ENCODE assay signal across 8 cellular contexts in genomic region chr3:72445827-72446405, GRCh38. TPM values are rescaled to one million over a fixed set of nuclear protein-coding genes. Genes with fewer than 3 reads are reported as not detected.
DNase-seq lines count a peak whose midpoint lies in the region; ATAC-seq, FAIRE-seq and TF ChIP-seq lines count a peak whose summit lies in the region.

No MANE protein-coding gene starts in this region.

- no peak overlapping the region for H2AFZ ChIP-seq in K562 (ENCODE audit: low read depth, low read length)

- H3K4me1 ChIP-seq in left ventricle myocardium inferior (peaks cover 52% of the 10 kb centered on the region), K562 (replicated peaks in 1 of 2; ENCODE audit: control insufficient read depth in 2 of 2, insufficient read depth in 2 of 2, low read length in 2 of 2) (peaks cover 27 to 39% of the 10 kb centered on the region in 2 experiments), mesendoderm (ENCODE audit: control insufficient read depth, low read depth, low read length) (peaks cover 8% of the 10 kb centered on the region)

- H3K36me3 ChIP-seq in left ventricle myocardium inferior (no peaks in the 10 kb centered on the region), K562 (ENCODE audit: control insufficient read depth, insufficient read depth, low read length) (peaks cover 26% of the 10 kb centered on the region), mesendoderm (ENCODE audit: control insufficient read depth, insufficient read depth, low read length) (no peaks in the 10 kb centered on the region)

- no peak overlapping the region for H2AK5ac ChIP-seq in mesendoderm (ENCODE audit: low read length)

- H4K5ac ChIP-seq in mesendoderm (ENCODE audit: low read length) = no peak overlapping the region

- peak overlapping the region; percentile 85 for H3K4me2 ChIP-seq in K562 (ENCODE audit: insufficient read depth, low read length)
- peak overlapping the region; percentile 74 for H3K4me2 ChIP-seq in mesendoderm (ENCODE audit: low read length)

- peak overlapping the region; percentile 93 for H3K56ac ChIP-seq in mesendoderm (ENCODE audit: low read length)

- H3K18ac ChIP-seq in mesendoderm (ENCODE audit: low read length) = peak overlapping the region; percentile 68

- BruUV-seq in K562 (replicated peaks; lab: Mats Ljungman, UMichigan) = TSS peak; percentile 41

- H3K9me1 ChIP-seq in K562 (ENCODE audit: control insufficient read depth, insufficient read depth, low read length) = no peaks in the 10 kb centered on the region

- TF ChIP-seq CTCF in left ventricle myocardium inferior (IDR thresholded peaks at IDR 0.05; ENCODE audit: borderline replicate concordance) = no peak
- no peak for TF ChIP-seq CTCF in K562 (IDR thresholded peaks at IDR 0.05 in 2 of 3, conservative IDR thresholded peaks at IDR 0.05 in 1 of 3; ENCODE audit: insufficient read depth in 2 of 3, low read depth in 1 of 3, low read length in 3 of 3)

- FAIRE-seq in K562 (lab: Jason Lieb, UNC) = no peak

- no peak for TF ChIP-seq POLR2A in K562 (conservative IDR thresholded peaks at IDR 0.05)

- H4K8ac ChIP-seq in mesendoderm (ENCODE audit: low read depth, low read length) = no peak overlapping the region

- ATAC-seq in Right ventricle myocardium superior (ENCODE audit: poor library complexity) (no peak), K562 (no peak), GM21529 (IDR thresholded peaks at IDR 0.05; ENCODE audit: unreplicated experiment) (no peak)

- no peak overlapping the region for H3K4ac ChIP-seq in mesendoderm (ENCODE audit: low read depth, low read length)

- WGBS in K562 (ENCODE audit: insufficient coverage, low coverage, missing lambda C conversion rate) = 1% methylated on average over 8 of the region's 8 CpGs
- no CpG with 5 or more reads among the region's 8 CpGs for WGBS in mesendoderm (ENCODE audit: extremely low coverage, insufficient coverage, low lambda C conversion rate)

- peaks cover 37% of the 10 kb centered on the region; the same call in 1 of the 2 replicates for H4K20me1 ChIP-seq in K562 (replicated peaks; ENCODE audit: control insufficient read depth, insufficient read depth, low read length)

- no peak overlapping the region for H2BK15ac ChIP-seq in mesendoderm (replicated peaks; ENCODE audit: low read depth)

- H2BK5ac ChIP-seq in mesendoderm (ENCODE audit: low read length) = no peak overlapping the region

- DNase-seq in left ventricle myocardium inferior = no peak
- DNase-seq in Right ventricle myocardium superior = no peak
- DNase-seq in K562 (ENCODE audit: extremely low read depth in 1 of 4, low spot score in 3 of 4) = no peak
- no peak for DNase-seq in mesendoderm
- no peak for DNase-seq in NCI-H446 treated with DMSO at 0.1 percent for 48 hours (lab: John Stamatoyannopoulos, UW)
- no peak for DNase-seq in NCI-H1694 (lab: John Stamatoyannopoulos, UW)
- DNase-seq in DMS79 treated with DMSO at 0.1 percent for 48 hours (lab: John Stamatoyannopoulos, UW) = no peak

- peaks cover 3% of the 10 kb centered on the region for H3K79me1 ChIP-seq in mesendoderm (ENCODE audit: low read length)

- H3K9ac ChIP-seq in K562 (ENCODE audit: insufficient read depth in 1 of 2, low read depth in 2 of 2, low read length in 2 of 2) = peak overlapping the region; percentile 89 to 96
- peak overlapping the region; percentile 96 for H3K9ac ChIP-seq in mesendoderm (ENCODE audit: low read length)

- H3K27ac ChIP-seq in left ventricle myocardium inferior (replicated peaks) = peak overlapping the region; percentile 87
- H3K27ac ChIP-seq in K562 (ENCODE audit: extremely low read depth, low read depth, low read length) = peak overlapping the region; percentile 88
- H3K27ac ChIP-seq in mesendoderm (ENCODE audit: low read depth, low read length) = no peak overlapping the region

- H3K27me3 ChIP-seq in left ventricle myocardium inferior (ENCODE audit: low read depth) (no peaks in the 10 kb centered on the region), K562 (ENCODE audit: control insufficient read depth in 2 of 2, insufficient read depth in 2 of 2, low read length in 2 of 2) (no peaks in the 10 kb centered on the region), mesendoderm (ENCODE audit: insufficient read depth, low read length, poor library complexity) (no peaks in the 10 kb centered on the region)

- no peak overlapping the region for H2BK120ac ChIP-seq in mesendoderm (ENCODE audit: low read depth, low read length)

- CTCF ChIA-PET in K562 (lab: Yijun Ruan, JAX; ENCODE audit: low intra/inter-chr PET ratio) = no interaction called here

- in situ Hi-C loops in K562 (cut with MboI) = no loop called here

- no peak overlapping the region for H3K23ac ChIP-seq in mesendoderm (ENCODE audit: low read length)

- TF ChIP-seq RAD21 in K562 (CRISPR knock-in tag; conservative IDR thresholded peaks at IDR 0.05 in 1 of 2, IDR thresholded peaks at IDR 0.05 in 1 of 2) = no peak

- H3K4me3 ChIP-seq in left ventricle myocardium inferior (peak overlapping the region; percentile 70), K562 (peak overlapping the region; percentile 69), mesendoderm (ENCODE audit: low read length) (peak overlapping the region; percentile 77)

- POLR2A ChIA-PET in K562 (lab: Yijun Ruan, JAX) = no interaction called here

- peaks cover 63% of the 10 kb centered on the region for H3K79me2 ChIP-seq in K562 (ENCODE audit: control insufficient read depth, insufficient read depth, low read length)
- H3K79me2 ChIP-seq in mesendoderm (ENCODE audit: control insufficient read depth, insufficient read depth, low read length) = peaks cover 54% of the 10 kb centered on the region

- H3K9me3 ChIP-seq in left ventricle myocardium inferior (replicated peaks) (no peaks in the 10 kb centered on the region), K562 (replicated peaks; ENCODE audit: control insufficient read depth, insufficient read depth, low read depth, low read length) (no peaks in the 10 kb centered on the region)

- no peak for TF ChIP-seq EP300 in K562 (IDR thresholded peaks at IDR 0.05; ENCODE audit: low read length)

- intact Hi-C loops in left ventricle myocardium inferior (cut with micrococcal nuclease) (no loop called here), Right ventricle myocardium superior (cut with DNase I) (no loop called here), K562 (cut with micrococcal nuclease) (loop anchor here (5.0 to 10.0 kb wide), 5 partner anchors 41 to 369 kb away; no protein-coding TSS in a partner anchor)

TF ChIP-seq in K562, 482 proteins besides CTCF, POLR2A, EP300 and RAD21 (continues in another document):
- TF ChIP-seq BACH1 (tag; IDR thresholded peaks at IDR 0.05) (no peak), BRF2 (IDR thresholded peaks at IDR 0.05; ENCODE audit: borderline replicate concordance, insufficient read depth, insufficient read length) (no peak), E2F1 (CRISPR knock-in tag; IDR thresholded peaks at IDR 0.05) (no peak)

RNA-seq across cellular contexts. Expression of gene RYBP, which starts 0.5 kb away (rescaled TPM):
- total RNA-seq in left ventricle myocardium inferior (7.6 TPM), Right ventricle myocardium superior (6.4 TPM), K562 (2014; rRNA removed) (4.9 and 6.6 TPM in 2 replicates), K562 (2014; rRNA removed; fragmentation: Illumina TruSeq; extraction: Trizol) (13.4 and 13.8 TPM in 2 replicates), K562 (2015; rRNA removed; fragmentation: Illumina TruSeq; extraction: Trizol) (13.2 and 14.8 TPM in 2 replicates), K562 (2021) (12.6 and 13.5 TPM in 2 replicates)
- 4.0 and 11.2 TPM in 2 replicates for total RNA-seq in K562 (2011; cell fraction: chromatin; rRNA removed; ENCODE audit: low replicate concordance)
- 2.7 and 3.4 TPM in 2 replicates for total RNA-seq in K562 (2011; cell fraction: nucleolus; rRNA removed)
- 7.3 and 13.5 TPM in 2 replicates for total RNA-seq in K562 (2011; cell fraction: nucleoplasm; rRNA removed)
- polyA plus RNA-seq in K562 (2011; rRNA removed) (6.0 and 9.6 TPM in 2 replicates), K562 (2014; fragmentation: Illumina TruSeq; extraction: Trizol) (14.7 and 16.6 TPM in 2 replicates), K562 (2014; fragmentation: Nextera tagmentation; extraction: Ambion mirVana) (1 to 10 TPM; 4.8 to 4.9 TPM), K562 (2014; rRNA removed) (9.0 and 9.1 TPM in 2 replicates)
- polyA plus RNA-seq in K562 (2011; cell fraction: cytosol; rRNA removed) = 1.9 and 3.6 TPM in 2 replicates
- 4.8 and 5.3 TPM in 2 replicates for polyA plus RNA-seq in K562 (2011; cell fraction: nucleus; rRNA removed)
- polyA plus RNA-seq in K562 (2012) = 11.9 and 12.6 TPM in 2 replicates
- polyA minus RNA-seq in K562 (2011; rRNA and poly(A)+ RNA removed) = 9.1 and 10.5 TPM in 2 replicates
- polyA minus RNA-seq in K562 (2011; cell fraction: cytosol; rRNA and poly(A)+ RNA removed) = 3.8 and 5.9 TPM in 2 replicates
- 4.4 and 7.7 TPM in 2 replicates for polyA minus RNA-seq in K562 (2011; cell fraction: nucleus; rRNA and poly(A)+ RNA removed)
- polyA plus RNA-seq in mesendoderm (2013, experiment 1 of 2) = 29.3 TPM
- polyA plus RNA-seq in mesendoderm (2013, experiment 2 of 2) = 29.8 TPM
